In the genomic region with DNA sequence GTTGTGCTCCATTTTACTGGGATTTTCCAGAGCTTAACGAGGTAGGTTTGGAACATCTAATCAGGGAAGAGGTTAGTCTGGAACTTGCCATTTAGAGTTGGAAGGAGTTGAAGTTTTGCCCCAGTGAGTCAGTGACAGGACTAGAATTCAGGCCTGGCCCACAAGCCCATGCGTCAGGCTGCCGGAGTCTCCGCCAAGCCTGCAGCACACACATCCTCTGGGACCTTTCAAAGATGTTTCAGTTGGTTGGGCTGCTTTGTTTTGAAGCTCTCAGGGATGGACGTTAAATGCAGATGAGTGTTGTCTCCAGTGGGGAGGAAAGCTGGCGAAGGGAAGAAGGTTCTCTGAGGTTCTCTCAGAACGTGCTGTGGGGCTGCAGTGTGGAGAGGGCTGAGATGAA, we compare ENCODE assay signal across 18 cellular contexts.
"Had no signal": no experiment of that assay in that cellular context is flagged by ENCODE, and none has a peak within 500 bp of the region (broad histone marks: within the 10 kb centered on the region; RNA-seq: fewer than 3 reads in every experiment).

No MANE protein-coding gene starts in this region.

- H3K27ac ChIP-seq: epithelial cell of prostate, gastrocnemius medialis, prostate gland, thyroid gland had no signal

- H3K9me3 ChIP-seq: gastrocnemius medialis, prostate gland, thyroid gland had no signal

- H3K36me3 ChIP-seq: gastrocnemius medialis, prostate gland, thyroid gland had no signal

- DNase-seq: activated CD4-positive, alpha-beta memory T cell treated with anti-CD3 and anti-CD28 coated beads for 36 hours; activated CD4-positive, alpha-beta T cell treated with anti-CD3 and anti-CD28 coated beads for 48 hours; activated naive CD4-positive, alpha-beta T cell treated with anti-CD3 and anti-CD28 coated beads for 36 hours; activated naive CD8-positive, alpha-beta T cell treated with anti-CD3 and anti-CD28 coated beads, Interleukin-2, amount 10 ng/mL, durations not matched to agents 7 days and 5 days; activated T-cell treated with anti-CD3 and anti-CD28 coated beads, Interleukin-2, amount 50 U/mL, for 48 hours; amniotic stem cell; cerebellar nuclear complex; cortex of kidney; gastrocnemius medialis; head of caudate nucleus; hypothalamus; stimulated activated CD4-positive, alpha-beta T cell treated with anti-CD3 and anti-CD28 coated beads, Interleukin-12 subunit alpha, Interleukin-12 subunit beta, amount 100 ng/mL, for 4 hours; stimulated activated CD4-positive, alpha-beta T cell treated with anti-CD3 and anti-CD28 coated beads, Interleukin-4, amount 100 ng/mL, for 4 hours; stimulated activated naive CD8-positive, alpha-beta T cell treated with anti-CD3 and anti-CD28 coated beads, Interleukin-15, Interleukin-2, amounts not matched to agents 100 U/mL and 50 U/mL, for 24 hours; substantia nigra; thyroid gland had no signal

- H3K4me1 ChIP-seq: prostate gland had no signal

- ATAC-seq: gastrocnemius medialis; stimulated activated naive CD8-positive, alpha-beta T cell treated with anti-CD3 and anti-CD28 coated beads, Interleukin-15, Interleukin-2, amounts not matched to agents 100 U/mL and 50 U/mL, for 24 hours had no signal

- H3K27me3 ChIP-seq: gastrocnemius medialis, thyroid gland had no signal

- H3K4me3 ChIP-seq: gastrocnemius medialis, prostate gland, thyroid gland had no signal
